Comparison of ENCODE assay signal across 21 cellular contexts in the genomic region with DNA sequence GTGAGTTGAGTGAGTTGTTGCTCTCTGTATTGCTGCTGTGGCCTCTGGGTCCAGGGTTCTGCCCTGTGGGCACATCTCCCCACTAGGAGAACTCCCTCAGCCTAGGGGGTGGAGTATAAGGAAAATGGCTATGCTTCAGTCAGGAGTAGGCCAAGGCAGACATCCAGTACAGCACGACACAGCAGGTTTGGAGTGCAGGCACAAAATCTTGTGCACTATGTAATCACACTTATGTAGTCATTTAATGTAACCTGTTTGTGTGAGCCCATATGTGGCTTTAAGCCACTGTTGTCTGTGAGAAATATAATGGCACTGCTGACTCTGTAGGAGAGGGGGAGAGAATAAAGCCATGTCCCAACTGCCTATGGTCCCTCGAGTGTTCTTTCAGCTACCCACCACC.
"Had no signal": no experiment of that assay in that cellular context is flagged by ENCODE, and none has a peak within 500 bp of the region (broad histone marks: within the 10 kb centered on the region; RNA-seq: fewer than 3 reads in every experiment).

No MANE protein-coding gene starts in this region.

- H3K4me3 Mint-ChIP-seq: WTC11 had no signal

- H3K4me1 Mint-ChIP-seq: WTC11 had no signal

- ATAC-seq: gastroesophageal sphincter, heart right ventricle, psoas muscle, right cardiac atrium, WTC11 had no signal

- H3K4me3 ChIP-seq: cardiac muscle cell, esophagus muscularis mucosa, gastroesophageal sphincter, heart right ventricle, left ventricle myocardium inferior, ovary, psoas muscle, skin epidermis, upper lobe of right lung had no signal

- H3K9me3 ChIP-seq: esophagus muscularis mucosa, gastroesophageal sphincter, heart right ventricle, left ventricle myocardium inferior, ovary, psoas muscle, upper lobe of right lung had no signal

- H3K27ac Mint-ChIP-seq: activated T-helper 2 cell treated with anti-CD3 and anti-CD28 coated beads, Interferon-gamma antibody, Interleukin-2, Interleukin-4, amounts not matched to agents 10 μg/mL and 5 μg/mL and 100 μg/mL, durations not matched to agents 14 hours and 24 hours and 36 hours; WTC11 had no signal

- FAIRE-seq: endothelial cell of umbilical vein had no signal

- H3K27ac ChIP-seq: cardiac muscle cell, esophagus muscularis mucosa, gastroesophageal sphincter, left ventricle myocardium inferior, ovary, psoas muscle, skin epidermis, upper lobe of right lung had no signal

- DNase-seq: activated naive CD4-positive, alpha-beta T cell treated with anti-CD3 and anti-CD28 coated beads, Interleukin-2, amount 50 U/mL, for 16 hours; amygdala; dermis blood vessel endothelial cell; effector memory CD4-positive, alpha-beta T cell; heart right ventricle; kidney glomerular epithelial cell; left ventricle myocardium inferior; mammary epithelial cell; midbrain; ovary; psoas muscle; right cardiac atrium; SW 1271; upper lobe of right lung had no signal

- H3K36me3 ChIP-seq: cardiac muscle cell, esophagus muscularis mucosa, gastroesophageal sphincter, heart right ventricle, left ventricle myocardium inferior, ovary, upper lobe of right lung had no signal

- H3K27me3 ChIP-seq: cardiac muscle cell, esophagus muscularis mucosa, gastroesophageal sphincter, heart right ventricle, ovary, upper lobe of right lung had no signal
